9 cellular contexts compared by ENCODE assay signal in genomic region chr10:22554481-22555182, GRCh38.
DNase-seq lines count a peak whose midpoint lies in the region; ATAC-seq and TF ChIP-seq lines count a peak whose summit lies in the region.
"Had no signal": no experiment of that assay in that cellular context is flagged by ENCODE, and none has a peak within 500 bp of the region (broad histone marks: within the 10 kb centered on the region; RNA-seq: fewer than 3 reads in every experiment).

No MANE protein-coding gene starts in this region.

- H3K36me3 ChIP-seq in BJ (ENCODE audit: control insufficient read depth, insufficient read depth, low read length) (no peaks in the 10 kb centered on the region), adipocyte (ENCODE audit: control insufficient read depth, insufficient read depth, low read length, severe bottlenecking) (peaks cover 14% of the 10 kb centered on the region), heart left ventricle (peaks cover 0 to 39% (median 7%) of the 10 kb centered on the region in 9 donors)

- 42 to 72% (median 59%) methylated on average over 16 to 29 of the region's 29 CpGs for WGBS in heart left ventricle, 4 donors

- H3K9ac ChIP-seq in adipocyte (ENCODE audit: low read length), result peak overlapping the region; percentile 70

- intact Hi-C loops in heart left ventricle (cut with DNase I), result loop anchor here in 4 of 10 donors (5.0 to 10.0 kb wide), 4 partner anchors 117 to 433 kb away; partner anchors contain the start of gene SPAG6 (in 1 of the 4)

- H3K4me1 ChIP-seq in adipocyte (ENCODE audit: control insufficient read depth, insufficient read depth, low read length) (peaks cover 22% of the 10 kb centered on the region), heart left ventricle (peaks cover 0 to 13% (median 0%) of the 10 kb centered on the region in 12 donors)

- no peak for TF ChIP-seq POLR2A in heart left ventricle (IDR thresholded peaks at IDR 0.05)

- TF ChIP-seq CTCF in BJ (IDR thresholded peaks at IDR 0.05; ENCODE audit: insufficient read depth, low read depth, low read length) (no peak), heart left ventricle (IDR thresholded peaks at IDR 0.05) (no peak), GM10248 (IDR thresholded peaks at IDR 0.05; ENCODE audit: control extremely low read depth, extremely low read depth, low read depth, missing control alignments) (no peak)

- no peaks in the 10 kb centered on the region for H3K27me3 ChIP-seq in BJ (ENCODE audit: control insufficient read depth, insufficient read depth, low read length)
- no peaks in the 10 kb centered on the region for H3K27me3 ChIP-seq in adipocyte (replicated peaks; ENCODE audit: control insufficient read depth, insufficient read depth, low read length)
- no peaks in the 10 kb centered on the region for H3K27me3 ChIP-seq in heart left ventricle

- DNase-seq in BJ (ENCODE audit: low read depth) (peak; percentile 17), adipocyte (ENCODE audit: low read depth) (no peak), heart left ventricle (peak; percentile 63 to 84 (median 65)), pons (ENCODE audit: low spot score) (peak; percentile 78), EL (no peak), GM10248 (ENCODE audit: extremely low spot score) (no peak)
- no peak for DNase-seq in effector CD8-positive, alpha-beta T cell (lab: John Stamatoyannopoulos, UW)
- DNase-seq: NCI-H1930 had no signal

- POLR2A ChIA-PET in BJ (lab: Charles Lee) (no interaction called here), GM10248 (lab: Yijun Ruan, JAX) (no interaction called here)

- ATAC-seq in heart left ventricle, result peak; percentile 84 to 93 (median 91)
- ATAC-seq in HG03045 (IDR thresholded peaks at IDR 0.05; ENCODE audit: unreplicated experiment), result no peak

- H3K27ac ChIP-seq in heart left ventricle, result peak overlapping the region in 11 of 12 donors; percentile 7 to 75 (median 56)

- H3K9me3 ChIP-seq in adipocyte (ENCODE audit: control insufficient read depth, low read length) (no peaks in the 10 kb centered on the region), heart left ventricle (no peaks in the 10 kb centered on the region)

- H3K4me3 ChIP-seq in BJ (ENCODE audit: low read depth, low read length) (no peak overlapping the region), adipocyte (ENCODE audit: low read length) (peak overlapping the region; percentile 71), heart left ventricle (peak overlapping the region in 8 of 12 donors; percentile 17 to 43 (median 26))

- CTCF ChIA-PET in BJ (lab: Yijun Ruan, JAX) (interaction anchor here (1.0 to 1.5 kb wide), 5 partner anchors 12 to 544 kb away, joined by 3 to 5 read pairs (median 4); no protein-coding TSS in a partner anchor), GM10248 (lab: Yijun Ruan, JAX) (interaction anchor here (0.9 to 2.0 kb wide), 5 partner anchors 11 to 75 kb away, joined by 3 to 7 read pairs (median 4); no protein-coding TSS in a partner anchor)

Comparison
In these comparisons a context has a peak if more than half of its experiments do, and no peak if none do; other contexts are left out.
1. DNase-seq: peak in BJ (single experiment), heart left ventricle (5 of 5) and pons (single experiment); none in adipocyte (single experiment), EL (single experiment), effector CD8-positive, alpha-beta T cell (single experiment) and GM10248 (single experiment).